Comparison of ENCODE assay signal across 8 cellular contexts in the genomic region with DNA sequence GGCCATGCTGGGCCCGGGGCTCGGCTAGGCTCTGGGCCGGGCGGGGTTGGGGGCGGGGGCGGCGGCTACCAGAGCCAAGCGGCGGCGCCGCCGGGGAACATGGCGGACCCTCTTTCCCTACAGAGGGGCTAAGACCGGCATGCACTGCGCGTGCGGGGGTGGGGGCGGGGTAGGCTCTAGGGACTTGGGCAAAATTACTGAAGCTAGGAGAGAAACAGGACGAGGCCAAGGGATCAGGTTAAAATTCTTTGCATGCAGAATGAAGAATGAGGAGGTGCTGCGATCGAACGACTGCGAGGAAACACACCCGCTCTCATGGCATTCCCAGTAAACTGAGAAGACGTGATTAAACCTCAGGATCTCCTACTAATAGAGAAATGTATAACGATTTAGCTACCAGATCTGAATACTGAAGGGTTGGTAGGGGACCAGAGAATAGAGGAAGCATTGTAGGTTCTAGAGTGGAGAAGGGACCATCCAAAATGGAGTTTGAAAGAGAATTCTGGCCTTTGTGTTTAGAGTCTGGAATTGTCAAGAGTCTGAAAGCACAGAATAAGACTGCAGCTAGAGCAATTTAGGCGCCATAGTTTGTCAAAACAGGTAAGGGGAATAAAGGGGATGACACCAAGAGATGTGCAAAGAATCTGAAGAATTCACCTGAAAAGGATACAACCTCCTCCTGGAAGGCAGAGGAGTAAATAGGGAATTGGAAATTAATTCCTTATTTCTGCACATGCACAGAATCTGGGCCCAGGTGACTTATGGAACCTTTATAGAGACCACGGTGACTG. TPM values are rescaled to one million over a fixed set of nuclear protein-coding genes. Genes with fewer than 3 reads are reported as not detected.
A peak's percentile ranks its signal among the peaks of the same experiment; 100 is the strongest.
DNase-seq lines count a peak whose midpoint lies in the region; ATAC-seq and TF ChIP-seq lines count a peak whose summit lies in the region.

Gene PPP3CB, minus strand, starts transcription at position 141 of the 791 bp plus-strand sequence. Its CDS starts 135 bp downstream, at position 6.

- H3K4me1 ChIP-seq in SK-N-SH (ENCODE audit: control insufficient read depth in 1 of 2, insufficient read depth in 2 of 2, low read depth in 1 of 2, low read length in 1 of 2) (peaks cover 10 to 25% of the 10 kb centered on the region in 2 experiments), thoracic aorta (ENCODE audit: control insufficient read depth in 1 of 2, low read depth in 2 of 2) (peaks cover 30 to 34% of the 10 kb centered on the region in 2 donors)

- H3K9me3 ChIP-seq in SK-N-SH (no peaks in the 10 kb centered on the region), thoracic aorta (no peaks in the 10 kb centered on the region)

- peaks cover 4% of the 10 kb centered on the region for H3K36me3 Mint-ChIP-seq in activated naive CD8-positive, alpha-beta T cell
- H3K36me3 Mint-ChIP-seq in osteocyte (ENCODE audit: unreplicated experiment): peaks cover 4% of the 10 kb centered on the region

- peak; percentile 34 to 41; a peak in 2 of 4 replicates for TF ChIP-seq EP300 in SK-N-SH (IDR thresholded peaks at IDR 0.05; ENCODE audit: borderline replicate concordance in 1 of 2, low read depth in 1 of 2, low read length in 1 of 2)

- CTCF ChIA-PET in SK-N-SH (lab: Yijun Ruan, JAX): interaction anchor here (0.9 to 1.6 kb wide), 2 partner anchors 33 to 148 kb away, joined by 4 read pairs; no protein-coding TSS in a partner anchor

- peak within 1 kb of the TSS; percentile 87 for H3K4me2 ChIP-seq in SK-N-SH

- H3K27ac ChIP-seq in SK-N-SH (ENCODE audit: low read depth in 2 of 2, low read length in 1 of 2) (peak within 1 kb of the TSS; percentile 88 to 94), thoracic aorta (peak within 1 kb of the TSS; percentile 96 to 97)

- H3K27me3 Mint-ChIP-seq in activated naive CD8-positive, alpha-beta T cell: no peaks in the 10 kb centered on the region
- no peaks in the 10 kb centered on the region for H3K27me3 Mint-ChIP-seq in osteocyte (ENCODE audit: unreplicated experiment)

- peaks cover 54% of the 10 kb centered on the region for H3K79me2 ChIP-seq in SK-N-SH (ENCODE audit: insufficient read depth)

- TF ChIP-seq CTCF in SK-N-SH (IDR thresholded peaks at IDR 0.05): no peak
- no peak for TF ChIP-seq CTCF in osteocyte (IDR thresholded peaks at IDR 0.05)
- no peak for TF ChIP-seq CTCF in thoracic aorta (IDR thresholded peaks at IDR 0.05)

- no peak for TF ChIP-seq RAD21 in SK-N-SH (IDR thresholded peaks at IDR 0.05; ENCODE audit: low read length)

- H2AFZ ChIP-seq in SK-N-SH (ENCODE audit: low read depth): peak within 1 kb of the TSS; percentile 61

- H3K4me3 Mint-ChIP-seq in activated naive CD8-positive, alpha-beta T cell: peak within 1 kb of the TSS; percentile 95
- peak within 1 kb of the TSS; percentile 93 for H3K4me3 Mint-ChIP-seq in osteocyte (ENCODE audit: unreplicated experiment)

- no peaks in the 10 kb centered on the region for H3K9me3 Mint-ChIP-seq in activated naive CD8-positive, alpha-beta T cell (ENCODE audit: low read depth)
- H3K9me3 Mint-ChIP-seq in osteocyte (ENCODE audit: unreplicated experiment): no peaks in the 10 kb centered on the region

- H3K27me3 ChIP-seq in SK-N-SH (ENCODE audit: insufficient read depth): no peaks in the 10 kb centered on the region
- no peaks in the 10 kb centered on the region for H3K27me3 ChIP-seq in thoracic aorta (replicated peaks; ENCODE audit: insufficient read depth)

- H4K20me1 ChIP-seq in SK-N-SH (ENCODE audit: insufficient read depth): peaks cover 4% of the 10 kb centered on the region; the same call in 1 of the 2 replicates

- peaks cover 7 to 12% of the 10 kb centered on the region in 2 experiments for H3K36me3 ChIP-seq in SK-N-SH (replicated peaks in 1 of 2; ENCODE audit: control insufficient read depth in 1 of 2, insufficient read depth in 2 of 2, low read length in 1 of 2)
- peaks cover 2% of the 10 kb centered on the region for H3K36me3 ChIP-seq in thoracic aorta

- POLR2A ChIA-PET in SK-N-SH (lab: Yijun Ruan, JAX): interaction anchor here (0.5 to 1.5 kb wide), 3 partner anchors 11 to 276 kb away, joined by 3 read pairs; a partner anchor contains a TSS

- peak within 1 kb of the TSS; percentile 89 for H3K9ac ChIP-seq in SK-N-SH

- DNase-seq in GF-D8 (lab: John Stamatoyannopoulos, UW): peak; percentile 72
- peak; percentile 90 for DNase-seq in NCI-H1092 (lab: John Stamatoyannopoulos, UW)
- DNase-seq in SK-N-SH: peak; percentile 95
- DNase-seq in head of caudate nucleus: peak; percentile 64 to 94 (median 86)
- DNase-seq in osteocyte (ENCODE audit: extremely low spot score, unreplicated experiment): peak; percentile 94
- peak; percentile 79 for DNase-seq in thoracic aorta (ENCODE audit: low spot score)

- H3F3A ChIP-seq in SK-N-SH (replicated peaks; ENCODE audit: insufficient read depth): peaks cover 30% of the 10 kb centered on the region

- H3K27ac Mint-ChIP-seq in activated naive CD8-positive, alpha-beta T cell: peak within 1 kb of the TSS; percentile 96
- H3K27ac Mint-ChIP-seq in osteocyte (ENCODE audit: unreplicated experiment): peak within 1 kb of the TSS; percentile 98

- ATAC-seq in HG02588 (IDR thresholded peaks at IDR 0.05; ENCODE audit: unreplicated experiment) (peak; percentile 67), thoracic aorta (ENCODE audit: insufficient number of reproducible peaks, low FRiP score, low read depth) (peak; percentile 90)

- H3K4me1 Mint-ChIP-seq in activated naive CD8-positive, alpha-beta T cell (ENCODE audit: low read depth): peaks cover 50% of the 10 kb centered on the region
- H3K4me1 Mint-ChIP-seq in osteocyte (ENCODE audit: unreplicated experiment): peaks cover 37% of the 10 kb centered on the region

- WGBS in SK-N-SH (ENCODE audit: low lambda C conversion rate): 8% methylated on average over 23 of the region's 28 CpGs

- H3K4me3 ChIP-seq in SK-N-SH (ENCODE audit: low read depth in 2 of 2, low read length in 1 of 2) (peak within 1 kb of the TSS; percentile 84), thoracic aorta (peak within 1 kb of the TSS; percentile 82)

- intact Hi-C loops in head of caudate nucleus (cut with DNase I): no loop called here

- no peaks in the 10 kb centered on the region for H3K9me2 ChIP-seq in SK-N-SH

TF ChIP-seq in SK-N-SH, 30 proteins besides CTCF, POLR2A, EP300 and RAD21 (continues in another document):
- TF ChIP-seq, protein P1, sequence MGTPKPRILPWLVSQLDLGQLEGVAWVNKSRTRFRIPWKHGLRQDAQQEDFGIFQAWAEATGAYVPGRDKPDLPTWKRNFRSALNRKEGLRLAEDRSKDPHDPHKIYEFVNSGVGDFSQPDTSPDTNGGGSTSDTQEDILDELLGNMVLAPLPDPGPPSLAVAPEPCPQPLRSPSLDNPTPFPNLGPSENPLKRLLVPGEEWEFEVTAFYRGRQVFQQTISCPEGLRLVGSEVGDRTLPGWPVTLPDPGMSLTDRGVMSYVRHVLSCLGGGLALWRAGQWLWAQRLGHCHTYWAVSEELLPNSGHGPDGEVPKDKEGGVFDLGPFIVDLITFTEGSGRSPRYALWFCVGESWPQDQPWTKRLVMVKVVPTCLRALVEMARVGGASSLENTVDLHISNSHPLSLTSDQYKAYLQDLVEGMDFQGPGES (IDR thresholded peaks at IDR 0.05; ENCODE audit: low read depth, low read length): peak; percentile 95
- TF ChIP-seq NFIC (IDR thresholded peaks at IDR 0.05; ENCODE audit: borderline replicate concordance) (peak; percentile 51), FOXJ3 (CRISPR knock-in tag; IDR thresholded peaks at IDR 0.05) (no peak), YY1 (IDR thresholded peaks at IDR 0.05; ENCODE audit: low read depth) (peak; percentile 86), CHD2 (IDR thresholded peaks at IDR 0.05; ENCODE audit: low read length, partially characterized antibody) (peak; percentile 95), RCOR1 (IDR thresholded peaks at IDR 0.05; ENCODE audit: low read length) (peak; percentile 72; the same call in 1 of the 2 replicates), NRF1 (IDR thresholded peaks at IDR 0.05; ENCODE audit: low read depth, low read length) (peak; percentile 54; the same call in 1 of the 2 replicates), EZH2phosphoT487 (IDR thresholded peaks at IDR 0.05; ENCODE audit: borderline replicate concordance, low read depth) (no peak), SIN3A (IDR thresholded peaks at IDR 0.05; ENCODE audit: borderline replicate concordance, low read depth, low read length) (0 out of 2 replicates have a peak, but pooled peaks have one; percentile 36), RFX5 (IDR thresholded peaks at IDR 0.05; ENCODE audit: low read length) (0 out of 2 replicates have a peak, but pooled peaks have one; percentile 28), ELF1 (IDR thresholded peaks at IDR 0.05) (no peak; the same call in 1 of the 2 replicates), MAX (IDR thresholded peaks at IDR 0.05; ENCODE audit: low read depth) (peak; percentile 90), TAF1 (IDR thresholded peaks at IDR 0.05; ENCODE audit: borderline replicate concordance, low read depth, low read length) (0 out of 2 replicates have a peak, but pooled peaks have one; percentile 23), SMC3 (IDR thresholded peaks at IDR 0.05; ENCODE audit: low read depth, low read length) (no peak)
- TF ChIP-seq, protein P2, sequence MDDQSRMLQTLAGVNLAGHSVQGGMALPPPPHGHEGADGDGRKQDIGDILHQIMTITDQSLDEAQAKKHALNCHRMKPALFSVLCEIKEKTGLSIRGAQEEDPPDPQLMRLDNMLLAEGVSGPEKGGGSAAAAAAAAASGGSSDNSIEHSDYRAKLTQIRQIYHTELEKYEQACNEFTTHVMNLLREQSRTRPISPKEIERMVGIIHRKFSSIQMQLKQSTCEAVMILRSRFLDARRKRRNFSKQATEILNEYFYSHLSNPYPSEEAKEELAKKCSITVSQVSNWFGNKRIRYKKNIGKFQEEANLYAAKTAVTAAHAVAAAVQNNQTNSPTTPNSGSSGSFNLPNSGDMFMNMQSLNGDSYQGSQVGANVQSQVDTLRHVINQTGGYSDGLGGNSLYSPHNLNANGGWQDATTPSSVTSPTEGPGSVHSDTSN (IDR thresholded peaks at IDR 0.05): peak; percentile 19; the same call in 1 of the 2 replicates

RNA-seq across cellular contexts. Expression of gene PPP3CB, which starts in this region (rescaled TPM):
- 14.5 and 18.4 TPM in 2 replicates for polyA plus RNA-seq in SK-N-SH (2012; rRNA removed)
- 22.6 and 25.8 TPM in 2 replicates for polyA plus RNA-seq in SK-N-SH (2012; cell fraction: cytosol; rRNA removed)
- 12.3 and 20.0 TPM in 2 replicates for polyA plus RNA-seq in SK-N-SH (2012; cell fraction: nucleus; rRNA removed)
- total RNA-seq in osteocyte (65.5 and 65.6 TPM in 2 replicates), thoracic aorta (10 to 100 TPM; 39.4 to 80.6 TPM)

Comparison
In these comparisons a context has a peak if more than half of its experiments do, and no peak if none do; other contexts are left out.
1. Peak in every context shown above with its lines: DNase-seq, ATAC-seq, H3K4me3 ChIP-seq and H3K27ac ChIP-seq.